Comparison of ENCODE assay signal across 9 cellular contexts in genomic region chr22:24285245-24285644, GRCh38. TPM values are rescaled to one million over a fixed set of nuclear protein-coding genes. Genes with fewer than 3 reads are reported as not detected.
A peak's percentile ranks its signal among the peaks of the same experiment; 100 is the strongest.
DNase-seq lines count a peak whose midpoint lies in the region; ATAC-seq lines count a peak whose summit lies in the region.
"Had no signal": no experiment of that assay in that cellular context is flagged by ENCODE, and none has a peak within 500 bp of the region (broad histone marks: within the 10 kb centered on the region; RNA-seq: fewer than 3 reads in every experiment).

No MANE protein-coding gene starts in this region.

- intact Hi-C loops in activated CD4-positive, alpha-beta T cell treated with anti-CD3 and anti-CD28 coated beads, Interleukin-2, amount 10 ng/mL, durations not matched to agents 24 days and 14 days (cut with micrococcal nuclease): loop anchor here (1.0 to 2.0 kb wide), 3 partner anchors 12 to 44 kb away; no protein-coding TSS in a partner anchor

- no peaks in the 10 kb centered on the region for H3K27me3 ChIP-seq in HUES48 (ENCODE audit: control insufficient read depth, insufficient read depth, low read length)
- H3K27me3 ChIP-seq: adrenal gland had no signal

- peaks cover 13% of the 10 kb centered on the region for H3K4me1 ChIP-seq in HUES48 (ENCODE audit: control insufficient read depth, insufficient read depth, low read length)

- H3K36me3 Mint-ChIP-seq in activated CD4-positive, alpha-beta T cell treated with anti-CD3 and anti-CD28 coated beads, Interleukin-2, amount 10 ng/mL, durations not matched to agents 24 days and 14 days (ENCODE audit: low read depth): peaks cover 21% of the 10 kb centered on the region
- peaks cover 2% of the 10 kb centered on the region for H3K36me3 Mint-ChIP-seq in central memory CD8-positive, alpha-beta T cell (ENCODE audit: insufficient read depth)

- peak overlapping the region; percentile 44 for H3K27ac ChIP-seq in HUES48 (ENCODE audit: low read depth, low read length)
- H3K27ac ChIP-seq: adrenal gland had no signal

- H3K9me3 Mint-ChIP-seq in activated CD4-positive, alpha-beta T cell treated with anti-CD3 and anti-CD28 coated beads, Interleukin-2, amount 10 ng/mL, durations not matched to agents 24 days and 14 days: no peaks in the 10 kb centered on the region
- H3K9me3 Mint-ChIP-seq in central memory CD8-positive, alpha-beta T cell: no peaks in the 10 kb centered on the region

- no peak overlapping the region for H3K9ac ChIP-seq in HUES48 (ENCODE audit: low read depth, low read length)

- H3K27ac Mint-ChIP-seq in activated CD4-positive, alpha-beta T cell treated with anti-CD3 and anti-CD28 coated beads, Interleukin-2, amount 10 ng/mL, durations not matched to agents 24 days and 14 days: peak overlapping the region; percentile 86
- H3K27ac Mint-ChIP-seq in central memory CD8-positive, alpha-beta T cell (ENCODE audit: low read depth): peak overlapping the region; percentile 7

- H3K4me1 Mint-ChIP-seq in activated CD4-positive, alpha-beta T cell treated with anti-CD3 and anti-CD28 coated beads, Interleukin-2, amount 10 ng/mL, durations not matched to agents 24 days and 14 days: peaks cover 39% of the 10 kb centered on the region
- H3K4me1 Mint-ChIP-seq in central memory CD8-positive, alpha-beta T cell: peaks cover 40% of the 10 kb centered on the region

- peak; percentile 66 for ATAC-seq in central memory CD8-positive, alpha-beta T cell (replicated peaks; ENCODE audit: extremely low read depth, poor library complexity, severe bottlenecking)
- no peak for ATAC-seq in GM18520 (IDR thresholded peaks at IDR 0.05; ENCODE audit: unreplicated experiment)
- no peak for ATAC-seq in GM19351 (IDR thresholded peaks at IDR 0.05; ENCODE audit: unreplicated experiment)

- H3K36me3 ChIP-seq in HUES48 (ENCODE audit: control insufficient read depth, insufficient read depth, low read length): no peaks in the 10 kb centered on the region
- H3K36me3 ChIP-seq: adrenal gland had no signal

- peak overlapping the region; percentile 47 for H3K4me3 Mint-ChIP-seq in activated CD4-positive, alpha-beta T cell treated with anti-CD3 and anti-CD28 coated beads, Interleukin-2, amount 10 ng/mL, durations not matched to agents 24 days and 14 days
- peak overlapping the region; percentile 4 for H3K4me3 Mint-ChIP-seq in central memory CD8-positive, alpha-beta T cell

- H3K27me3 Mint-ChIP-seq in activated CD4-positive, alpha-beta T cell treated with anti-CD3 and anti-CD28 coated beads, Interleukin-2, amount 10 ng/mL, durations not matched to agents 24 days and 14 days: peaks cover 3% of the 10 kb centered on the region
- H3K27me3 Mint-ChIP-seq in central memory CD8-positive, alpha-beta T cell: no peaks in the 10 kb centered on the region

- peak; percentile 66 for DNase-seq in activated CD4-positive, alpha-beta T cell treated with anti-CD3 and anti-CD28 coated beads, Interleukin-2, amount 10 ng/mL, durations not matched to agents 24 days and 14 days
- DNase-seq in activated CD4-positive, alpha-beta T cell treated with anti-CD3 and anti-CD28 coated beads for 1 hour: no peak
- DNase-seq in central memory CD8-positive, alpha-beta T cell (ENCODE audit: low spot score in 2 of 2): no peak
- DNase-seq in pons (ENCODE audit: low spot score): peak; percentile 75
- no peak for DNase-seq in NCI-H526 treated with DMSO at 0.1 percent for 48 hours (lab: John Stamatoyannopoulos, UW)
- DNase-seq: adrenal gland had no signal

- no peaks in the 10 kb centered on the region for H3K9me3 ChIP-seq in HUES48 (ENCODE audit: control insufficient read depth, insufficient read depth, low read length)
- H3K9me3 ChIP-seq: adrenal gland had no signal

- no peak overlapping the region for H3K4me3 ChIP-seq in HUES48 (ENCODE audit: low read depth, low read length)
- H3K4me3 ChIP-seq: adrenal gland had no signal

RNA-seq across cellular contexts. Expression of gene SPECC1L, which starts 14.6 kb away (rescaled TPM):
- 37.2 and 41.9 TPM in 2 replicates for total RNA-seq in activated CD4-positive, alpha-beta T cell treated with anti-CD3 and anti-CD28 coated beads, Interleukin-2, amount 10 ng/mL, durations not matched to agents 24 days and 14 days

RNA-seq across cellular contexts. Expression of gene GGT5, which starts 40.4 kb away (rescaled TPM):
- total RNA-seq in activated CD4-positive, alpha-beta T cell treated with anti-CD3 and anti-CD28 coated beads, Interleukin-2, amount 10 ng/mL, durations not matched to agents 24 days and 14 days: 0.07 TPM in 1 of 2 replicates, not detected in the other

Comparison
In these comparisons a context has a peak if more than half of its experiments do, and no peak if none do; other contexts are left out.
1. DNase-seq: peak in activated CD4-positive, alpha-beta T cell treated with anti-CD3 and anti-CD28 coated beads, Interleukin-2, amount 10 ng/mL, durations not matched to agents 24 days and 14 days (single experiment) and pons (single experiment); none in activated CD4-positive, alpha-beta T cell treated with anti-CD3 and anti-CD28 coated beads for 1 hour (single experiment), central memory CD8-positive, alpha-beta T cell (0 of 2) and NCI-H526 treated with DMSO at 0.1 percent for 48 hours (single experiment).